In genomic region chr6:3915076-3915791, GRCh38 we compare ENCODE assay signal across 14 cellular contexts.
DNase-seq lines count a peak whose midpoint lies in the region; ATAC-seq and TF ChIP-seq lines count a peak whose summit lies in the region.
"Had no signal": no experiment of that assay in that cellular context is flagged by ENCODE, and none has a peak within 500 bp of the region (broad histone marks: within the 10 kb centered on the region; RNA-seq: fewer than 3 reads in every experiment).

No MANE protein-coding gene starts in this region.

- H3K27me3 Mint-ChIP-seq in T-helper 17 cell, result peaks cover 20% of the 10 kb centered on the region
- no peaks in the 10 kb centered on the region for H3K27me3 Mint-ChIP-seq in nephron progenitor cell (ENCODE audit: low read depth, poor library complexity)

- H3K4me1 Mint-ChIP-seq in T-helper 17 cell, result peaks cover 35% of the 10 kb centered on the region
- H3K4me1 Mint-ChIP-seq in stimulated activated effector memory CD8-positive, alpha-beta T cell treated with anti-CD3 and anti-CD28 coated beads, Interleukin-12 subunit alpha, Interleukin-12 subunit beta, amount 100 ng/mL, for 72 hours, result peaks cover 22% of the 10 kb centered on the region
- peaks cover 23% of the 10 kb centered on the region for H3K4me1 Mint-ChIP-seq in nephron progenitor cell

- H3K4me3 Mint-ChIP-seq in T-helper 17 cell, result peak overlapping the region; percentile 85
- H3K4me3 Mint-ChIP-seq in stimulated activated effector memory CD8-positive, alpha-beta T cell treated with anti-CD3 and anti-CD28 coated beads, Interleukin-12 subunit alpha, Interleukin-12 subunit beta, amount 100 ng/mL, for 72 hours, result peak overlapping the region; percentile 23
- no peak overlapping the region for H3K4me3 Mint-ChIP-seq in nephron progenitor cell

- H3K36me3 Mint-ChIP-seq in T-helper 17 cell (ENCODE audit: low read depth) (peaks cover 2% of the 10 kb centered on the region), nephron progenitor cell (ENCODE audit: low read depth) (no peaks in the 10 kb centered on the region)
- H3K36me3 Mint-ChIP-seq in stimulated activated effector memory CD8-positive, alpha-beta T cell treated with anti-CD3 and anti-CD28 coated beads, Interleukin-12 subunit alpha, Interleukin-12 subunit beta, amount 100 ng/mL, for 72 hours, result no peaks in the 10 kb centered on the region

- H3K9me3 ChIP-seq in T-helper 17 cell (ENCODE audit: control insufficient read depth, low read length, poor library complexity, severe bottlenecking), result no peaks in the 10 kb centered on the region
- H3K9me3 ChIP-seq: BE2C had no signal

- H3K9me3 Mint-ChIP-seq in stimulated activated effector memory CD8-positive, alpha-beta T cell treated with anti-CD3 and anti-CD28 coated beads, Interleukin-12 subunit alpha, Interleukin-12 subunit beta, amount 100 ng/mL, for 72 hours, result no peaks in the 10 kb centered on the region
- H3K9me3 Mint-ChIP-seq in nephron progenitor cell, result peaks cover 27% of the 10 kb centered on the region

- peak; percentile 93 for ATAC-seq in T-helper 17 cell
- peak; percentile 73 for ATAC-seq in stimulated activated effector memory CD8-positive, alpha-beta T cell treated with anti-CD3 and anti-CD28 coated beads, Interleukin-12 subunit alpha, Interleukin-12 subunit beta, amount 100 ng/mL, for 72 hours

- H3K27ac Mint-ChIP-seq in T-helper 17 cell, result peak overlapping the region; percentile 63
- H3K27ac Mint-ChIP-seq in stimulated activated effector memory CD8-positive, alpha-beta T cell treated with anti-CD3 and anti-CD28 coated beads, Interleukin-12 subunit alpha, Interleukin-12 subunit beta, amount 100 ng/mL, for 72 hours, result no peak overlapping the region
- H3K27ac Mint-ChIP-seq in nephron progenitor cell, result no peak overlapping the region

- TF ChIP-seq CTCF in nephron progenitor cell (IDR thresholded peaks at IDR 0.05), result no peak

- peak; percentile 13 for DNase-seq in stimulated activated CD4-positive, alpha-beta T cell treated with anti-CD3 and anti-CD28 coated beads, Interleukin-4, amount 100 ng/mL, for 24 hours
- DNase-seq in stimulated activated CD4-positive, alpha-beta T cell treated with anti-CD3 and anti-CD28 coated beads, Interleukin-4, amount 100 ng/mL, for 1 hour, result no peak
- DNase-seq in T-helper 17 cell (no peak), NAMALWA (ENCODE audit: low spot score) (no peak), NCI-H774 (lab: John Stamatoyannopoulos, UW) (no peak), nephron progenitor cell (no peak)
- peak; percentile 68 for DNase-seq in activated effector memory CD4-positive, alpha-beta T cell treated with anti-CD3 and anti-CD28 coated beads, Interleukin-2, amount 50 U/mL, for 16 hours
- DNase-seq in stimulated activated effector memory CD8-positive, alpha-beta T cell treated with anti-CD3 and anti-CD28 coated beads, Interleukin-12 subunit alpha, Interleukin-12 subunit beta, amount 100 ng/mL, for 72 hours (ENCODE audit: low spot score in 2 of 2), result peak in 1 of 2 donors; percentile 55
- DNase-seq: BE2C, caudate nucleus, islet precursor cell, NCI-H146, NCI-H510A, posterior cingulate gyrus had no signal

Comparison
In these comparisons a context has a peak if more than half of its experiments do, and no peak if none do; other contexts are left out.
1. DNase-seq: peak in stimulated activated CD4-positive, alpha-beta T cell treated with anti-CD3 and anti-CD28 coated beads, Interleukin-4, amount 100 ng/mL, for 24 hours (single experiment) and activated effector memory CD4-positive, alpha-beta T cell treated with anti-CD3 and anti-CD28 coated beads, Interleukin-2, amount 50 U/mL, for 16 hours (single experiment); none in stimulated activated CD4-positive, alpha-beta T cell treated with anti-CD3 and anti-CD28 coated beads, Interleukin-4, amount 100 ng/mL, for 1 hour (single experiment), T-helper 17 cell (0 of 3), NAMALWA (single experiment), NCI-H774 (single experiment) and nephron progenitor cell (single experiment).